18 cellular contexts compared by ENCODE assay signal in the genomic region with DNA sequence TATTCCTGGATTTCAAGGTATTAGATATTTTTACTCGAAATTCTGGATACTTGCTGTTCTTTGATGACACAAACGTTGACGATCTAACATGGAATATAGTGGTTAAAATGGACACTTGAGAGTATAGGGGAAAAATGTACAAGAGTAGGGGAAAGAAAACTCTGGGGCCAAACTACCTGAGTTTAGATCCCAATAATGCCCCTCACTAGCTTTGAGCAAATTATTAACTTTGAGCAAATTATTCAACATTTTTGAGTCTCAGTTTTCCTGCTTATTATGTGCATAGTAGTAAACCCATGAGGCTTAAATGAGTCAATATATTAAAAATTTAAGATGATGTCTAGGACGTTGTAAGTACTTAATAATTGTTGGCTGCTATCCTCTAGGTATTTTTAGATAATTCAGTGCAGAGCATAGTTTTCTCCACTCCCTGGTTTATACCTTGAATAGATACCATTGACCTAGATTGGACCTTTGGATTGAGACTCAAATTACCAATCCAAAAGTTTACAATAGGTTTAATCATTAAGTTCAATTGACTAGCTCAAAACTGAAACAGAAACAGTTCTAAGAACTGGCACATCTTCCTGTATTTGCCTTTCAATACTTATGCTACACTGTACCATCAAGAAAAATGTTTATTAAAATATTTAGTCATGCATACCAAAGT. TPM values are rescaled to one million over a fixed set of nuclear protein-coding genes. Genes with fewer than 3 reads are reported as not detected.
DNase-seq lines count a peak whose midpoint lies in the region; ATAC-seq, FAIRE-seq and TF ChIP-seq lines count a peak whose summit lies in the region.
"Had no signal": no experiment of that assay in that cellular context is flagged by ENCODE, and none has a peak within 500 bp of the region (broad histone marks: within the 10 kb centered on the region; RNA-seq: fewer than 3 reads in every experiment).

No MANE protein-coding gene starts in this region.

- no peak for DNase-seq in H54 (ENCODE audit: insufficient read length, low spot score)
- DNase-seq in right lobe of liver = no peak
- no peak for DNase-seq in activated CD8-positive, alpha-beta memory T cell treated with anti-CD3 and anti-CD28 coated beads, Interleukin-2, amount 50 U/mL, for 48 hours
- no peak for DNase-seq in T1000 (lab: John Stamatoyannopoulos, UW)
- DNase-seq in OCI-M2 (lab: John Stamatoyannopoulos, UW; ENCODE audit: unreplicated experiment) = no peak
- no peak for DNase-seq in SKM-1 (lab: John Stamatoyannopoulos, UW; ENCODE audit: unreplicated experiment)
- DNase-seq: activated CD8-positive, alpha-beta memory T cell treated with anti-CD3 and anti-CD28 coated beads for 24 hours; activated gamma-delta T cell treated with Interleukin-2 at 50 U/mL for 16 hours; DMS79 treated with DMSO at 0.1 percent for 48 hours; dorsolateral prefrontal cortex; MG63; natural killer cell; NK-92 treated with Interleukin-12 subunit alpha and Interleukin-12 subunit beta, amount 100 ng/mL, for 24 hours; upper lobe of right lung had no signal

- peak; percentile 20 for FAIRE-seq in H54 (lab: Jason Lieb, UNC)

- peaks cover 0 to 17% (median 0%) of the 10 kb centered on the region in 4 donors for H3K4me1 ChIP-seq in right lobe of liver
- H3K4me1 ChIP-seq: SJSA1, upper lobe of right lung had no signal

- WGBS in right lobe of liver (ENCODE audit: insufficient coverage, low coverage, low lambda C conversion rate, missing lambda C conversion rate) = 26% methylated on average over 4 of the region's 4 CpGs

- TF ChIP-seq CTCF in right lobe of liver (IDR thresholded peaks at IDR 0.05) = no peak

- no peaks in the 10 kb centered on the region for H3K36me3 ChIP-seq in right lobe of liver
- H3K36me3 ChIP-seq: BLaER1, SJSA1, upper lobe of right lung had no signal

- H3K27me3 ChIP-seq in right lobe of liver = no peaks in the 10 kb centered on the region
- H3K27me3 ChIP-seq: BLaER1, SJSA1 had no signal

- H3K9me3 ChIP-seq in right lobe of liver = no peaks in the 10 kb centered on the region
- H3K9me3 ChIP-seq: BLaER1, MG63, SJSA1, upper lobe of right lung had no signal

- TF ChIP-seq POLR2A in H54 (IDR thresholded peaks at IDR 0.05; ENCODE audit: low read depth, low read length) = no peak
- TF ChIP-seq POLR2A in right lobe of liver (IDR thresholded peaks at IDR 0.05) = no peak

- peak overlapping the region; percentile 37 to 87 (median 78) for H3K27ac ChIP-seq in right lobe of liver
- H3K27ac ChIP-seq: BLaER1, dorsolateral prefrontal cortex, SJSA1, upper lobe of right lung had no signal

- H3K4me3 ChIP-seq in right lobe of liver = peak overlapping the region in 2 of 3 donors; percentile 6 to 12
- H3K4me3 ChIP-seq: BLaER1, dorsolateral prefrontal cortex, MG63, SJSA1, upper lobe of right lung had no signal

- ATAC-seq in GM18508 (IDR thresholded peaks at IDR 0.05; ENCODE audit: insufficient read depth, unreplicated experiment) = peak; percentile 68
- peak; percentile 68 for ATAC-seq in HG03460 (IDR thresholded peaks at IDR 0.05; ENCODE audit: unreplicated experiment)
- ATAC-seq in right lobe of liver = peak; percentile 95 to 97 (median 96)
- ATAC-seq: natural killer cell, upper lobe of right lung had no signal

- intact Hi-C loops in right lobe of liver (cut with DNase I) = no loop called here

RNA-seq across cellular contexts. Expression of gene ADGRG7, which starts 4.5 kb away (rescaled TPM):
- 10 to 100 TPM in 4 of 6 experiments, 1 to 10 TPM in 2; 1.9 to 27.2 (median 21.8) TPM for total RNA-seq in right lobe of liver
- total RNA-seq: natural killer cell, SJSA1, upper lobe of right lung had no signal
